1 cellular context compared by ENCODE assay signal in the genomic region with DNA sequence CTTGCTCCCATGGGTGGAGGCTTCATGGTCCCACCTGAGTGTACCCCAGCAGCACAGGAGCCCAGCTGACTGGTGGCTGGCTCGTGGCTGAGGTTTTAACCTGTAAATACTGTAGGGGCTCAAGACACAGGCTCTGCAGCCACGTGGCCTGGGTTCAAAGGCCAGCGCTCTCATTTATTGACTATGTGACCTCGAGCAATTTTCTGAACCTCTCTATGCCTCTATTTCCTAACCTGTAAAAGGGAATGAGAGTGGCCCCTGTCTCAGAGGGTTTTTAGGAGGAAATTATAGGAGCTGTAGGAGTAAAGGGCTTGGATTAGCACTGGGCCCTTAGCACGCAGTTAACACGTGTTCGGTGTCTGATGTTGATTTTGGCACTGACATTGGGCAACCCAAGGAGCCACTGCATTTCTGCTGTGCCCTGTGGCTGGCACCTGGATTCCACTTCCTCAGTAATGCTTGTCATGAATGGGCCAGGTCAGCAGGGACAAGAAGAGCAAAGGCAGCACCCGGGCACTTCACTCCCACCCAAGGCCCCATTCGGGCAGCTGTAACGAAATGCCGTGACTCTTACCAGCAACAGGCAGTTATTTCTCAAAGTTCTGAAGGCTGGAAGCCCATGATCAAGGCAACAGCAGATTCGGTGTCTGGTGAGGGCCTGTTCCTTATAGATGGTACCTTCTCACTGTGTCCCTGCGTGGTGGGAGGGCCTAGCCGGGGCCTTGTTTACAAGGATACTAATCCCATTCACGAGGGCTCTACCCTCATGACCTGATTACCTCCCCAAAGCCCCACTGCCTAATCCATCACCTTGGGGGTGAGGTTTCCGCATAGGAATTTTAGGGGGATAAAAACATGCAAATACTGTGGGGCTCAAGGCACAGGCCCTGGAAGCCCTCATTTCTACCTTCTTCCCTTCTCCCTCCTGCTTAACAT.
TF ChIP-seq lines count a peak whose summit lies in the region.

No MANE protein-coding gene starts in this region.

TF ChIP-seq in liver, 16 proteins besides CTCF, POLR2A, EP300 and RAD21 (continued from another document):
- TF ChIP-seq, protein P1, sequence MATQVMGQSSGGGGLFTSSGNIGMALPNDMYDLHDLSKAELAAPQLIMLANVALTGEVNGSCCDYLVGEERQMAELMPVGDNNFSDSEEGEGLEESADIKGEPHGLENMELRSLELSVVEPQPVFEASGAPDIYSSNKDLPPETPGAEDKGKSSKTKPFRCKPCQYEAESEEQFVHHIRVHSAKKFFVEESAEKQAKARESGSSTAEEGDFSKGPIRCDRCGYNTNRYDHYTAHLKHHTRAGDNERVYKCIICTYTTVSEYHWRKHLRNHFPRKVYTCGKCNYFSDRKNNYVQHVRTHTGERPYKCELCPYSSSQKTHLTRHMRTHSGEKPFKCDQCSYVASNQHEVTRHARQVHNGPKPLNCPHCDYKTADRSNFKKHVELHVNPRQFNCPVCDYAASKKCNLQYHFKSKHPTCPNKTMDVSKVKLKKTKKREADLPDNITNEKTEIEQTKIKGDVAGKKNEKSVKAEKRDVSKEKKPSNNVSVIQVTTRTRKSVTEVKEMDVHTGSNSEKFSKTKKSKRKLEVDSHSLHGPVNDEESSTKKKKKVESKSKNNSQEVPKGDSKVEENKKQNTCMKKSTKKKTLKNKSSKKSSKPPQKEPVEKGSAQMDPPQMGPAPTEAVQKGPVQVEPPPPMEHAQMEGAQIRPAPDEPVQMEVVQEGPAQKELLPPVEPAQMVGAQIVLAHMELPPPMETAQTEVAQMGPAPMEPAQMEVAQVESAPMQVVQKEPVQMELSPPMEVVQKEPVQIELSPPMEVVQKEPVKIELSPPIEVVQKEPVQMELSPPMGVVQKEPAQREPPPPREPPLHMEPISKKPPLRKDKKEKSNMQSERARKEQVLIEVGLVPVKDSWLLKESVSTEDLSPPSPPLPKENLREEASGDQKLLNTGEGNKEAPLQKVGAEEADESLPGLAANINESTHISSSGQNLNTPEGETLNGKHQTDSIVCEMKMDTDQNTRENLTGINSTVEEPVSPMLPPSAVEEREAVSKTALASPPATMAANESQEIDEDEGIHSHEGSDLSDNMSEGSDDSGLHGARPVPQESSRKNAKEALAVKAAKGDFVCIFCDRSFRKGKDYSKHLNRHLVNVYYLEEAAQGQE (IDR thresholded peaks at IDR 0.05): peak; percentile 38
- no peak for TF ChIP-seq GABPA (IDR thresholded peaks at IDR 0.05 in 1 of 2, conservative IDR thresholded peaks at IDR 0.05 in 1 of 2)
